Comparison of ENCODE assay signal across 15 cellular contexts in genomic region chr7:43372656-43373355, GRCh38.
DNase-seq lines count a peak whose midpoint lies in the region; ATAC-seq and TF ChIP-seq lines count a peak whose summit lies in the region.
"Had no signal": no experiment of that assay in that cellular context is flagged by ENCODE, and none has a peak within 500 bp of the region (broad histone marks: within the 10 kb centered on the region; RNA-seq: fewer than 3 reads in every experiment).

No MANE protein-coding gene starts in this region.

- no peak overlapping the region for H3K4me3 Mint-ChIP-seq in WTC11
- H3K4me3 Mint-ChIP-seq in natural killer cell treated with Interleukin-12 subunit alpha and Interleukin-12 subunit beta and Interleukin-15 and Interleukin-18, amount 100 ng/mL, for 72 hours = no peak overlapping the region

- ATAC-seq in WTC11 (peak; percentile 71), HG03039 (IDR thresholded peaks at IDR 0.05; ENCODE audit: unreplicated experiment) (no peak)
- no peak for ATAC-seq in natural killer cell treated with Interleukin-12 subunit alpha and Interleukin-12 subunit beta and Interleukin-15 and Interleukin-18, amount 100 ng/mL, for 72 hours
- ATAC-seq: PC-3 had no signal

- POLR2A ChIA-PET in WTC11 (lab: Charles Lee) = interaction anchor here (0.5 to 0.6 kb wide), 2 partner anchors 63 to 466 kb away, joined by 4 to 7 read pairs; no protein-coding TSS in a partner anchor

- H3K27me3 Mint-ChIP-seq in WTC11 (ENCODE audit: low read depth) = no peaks in the 10 kb centered on the region
- H3K27me3 Mint-ChIP-seq in natural killer cell treated with Interleukin-12 subunit alpha and Interleukin-12 subunit beta and Interleukin-15 and Interleukin-18, amount 100 ng/mL, for 72 hours = peaks cover 17 to 24% of the 10 kb centered on the region in 2 donors

- peaks cover 18% of the 10 kb centered on the region for H3K4me1 Mint-ChIP-seq in WTC11
- no peaks in the 10 kb centered on the region for H3K4me1 Mint-ChIP-seq in natural killer cell treated with Interleukin-12 subunit alpha and Interleukin-12 subunit beta and Interleukin-15 and Interleukin-18, amount 100 ng/mL, for 72 hours (ENCODE audit: low read depth in 2 of 2)

- H3K4me3 ChIP-seq in fibroblast of mammary gland (ENCODE audit: control insufficient read depth, low read depth, low read length) = no peak overlapping the region
- H3K4me3 ChIP-seq: SK-N-MC had no signal

- DNase-seq in AG08395 (ENCODE audit: low spot score) (peak; percentile 11), MV-4-11 (lab: John Stamatoyannopoulos, UW) (peak; percentile 15), WTC11 (ENCODE audit: low spot score) (no peak), fibroblast of mammary gland (ENCODE audit: low read depth) (peak; percentile 49), NCI-H82 treated with DMSO at 0.1 percent for 48 hours (lab: John Stamatoyannopoulos, UW; ENCODE audit: unreplicated experiment) (no peak), NCI-H2107 treated with DMSO at 0.1 percent for 48 hours (lab: John Stamatoyannopoulos, UW; ENCODE audit: unreplicated experiment) (no peak)
- no peak for DNase-seq in natural killer cell treated with Interleukin-12 subunit alpha and Interleukin-12 subunit beta and Interleukin-15 and Interleukin-18, amount 100 ng/mL, for 72 hours (ENCODE audit: low spot score)
- DNase-seq: C1 segment of cervical spinal cord, DMS79 treated with DMSO at 0.1 percent for 48 hours, NCI-H1436, NCI-H2029, NCI-H748 treated with DMSO at 0.1 percent for 48 hours, PC-3 had no signal

- H3K27ac Mint-ChIP-seq in WTC11 = no peak overlapping the region
- no peak overlapping the region for H3K27ac Mint-ChIP-seq in natural killer cell treated with Interleukin-12 subunit alpha and Interleukin-12 subunit beta and Interleukin-15 and Interleukin-18, amount 100 ng/mL, for 72 hours

- CTCF ChIA-PET in WTC11 (lab: Charles Lee) = interaction anchor here (0.6 to 1.0 kb wide), 5 partner anchors 12 to 1180 kb away, joined by 3 to 4 read pairs (median 3); no protein-coding TSS in a partner anchor

- H3K36me3 Mint-ChIP-seq in WTC11 = 0 out of 2 replicates have a peak, but pooled peaks cover 4% of the 10 kb centered on the region
- no peaks in the 10 kb centered on the region for H3K36me3 Mint-ChIP-seq in natural killer cell treated with Interleukin-12 subunit alpha and Interleukin-12 subunit beta and Interleukin-15 and Interleukin-18, amount 100 ng/mL, for 72 hours

- TF ChIP-seq CTCF in WTC11 (IDR thresholded peaks at IDR 0.05) = no peak
- TF ChIP-seq CTCF in fibroblast of mammary gland (conservative IDR thresholded peaks at IDR 0.05; ENCODE audit: control insufficient read depth, insufficient read depth, low read depth, low read length) = no peak

- H3K9me3 Mint-ChIP-seq in WTC11 = peaks cover 15% of the 10 kb centered on the region
- no peaks in the 10 kb centered on the region for H3K9me3 Mint-ChIP-seq in natural killer cell treated with Interleukin-12 subunit alpha and Interleukin-12 subunit beta and Interleukin-15 and Interleukin-18, amount 100 ng/mL, for 72 hours

TF ChIP-seq in WTC11, 78 proteins besides CTCF, POLR2A, EP300 and RAD21 (continues in another document):
- TF ChIP-seq ZNF425 (CRISPR knock-in tag; conservative IDR thresholded peaks at IDR 0.05) = no peak
- no peak for TF ChIP-seq TCF7 (CRISPR knock-in tag; IDR thresholded peaks at IDR 0.05; ENCODE audit: low read depth)
- no peak for TF ChIP-seq TP53 (CRISPR knock-in tag; IDR thresholded peaks at IDR 0.05)
- TF ChIP-seq ERG (CRISPR knock-in tag; IDR thresholded peaks at IDR 0.05) = no peak
- no peak for TF ChIP-seq TEAD1 (CRISPR knock-in tag; IDR thresholded peaks at IDR 0.05)
- no peak for TF ChIP-seq PRRX2 (CRISPR knock-in tag; IDR thresholded peaks at IDR 0.05)
- TF ChIP-seq CBFB (CRISPR knock-in tag; IDR thresholded peaks at IDR 0.05; ENCODE audit: low read depth) = no peak
- no peak for TF ChIP-seq E2F5 (CRISPR knock-in tag; IDR thresholded peaks at IDR 0.05)
- TF ChIP-seq ZSCAN18 (CRISPR knock-in tag; IDR thresholded peaks at IDR 0.05) = no peak
- TF ChIP-seq ZNF219 (CRISPR knock-in tag; IDR thresholded peaks at IDR 0.05; ENCODE audit: borderline replicate concordance) = no peak
- no peak for TF ChIP-seq MAX (CRISPR knock-in tag; IDR thresholded peaks at IDR 0.05)
- no peak for TF ChIP-seq IRF1 (CRISPR knock-in tag; IDR thresholded peaks at IDR 0.05)
- TF ChIP-seq NFYB (CRISPR knock-in tag; conservative IDR thresholded peaks at IDR 0.05; ENCODE audit: low read depth) = no peak
- no peak for TF ChIP-seq NFATC4 (CRISPR knock-in tag; IDR thresholded peaks at IDR 0.05)
- no peak for TF ChIP-seq ZBTB43 (CRISPR knock-in tag; IDR thresholded peaks at IDR 0.05)

Comparison
In these comparisons a context has a peak if more than half of its experiments do, and no peak if none do; other contexts are left out.
1. DNase-seq: peak in AG08395 (single experiment), MV-4-11 (single experiment) and fibroblast of mammary gland (single experiment); none in WTC11 (single experiment), NCI-H82 treated with DMSO at 0.1 percent for 48 hours (single experiment), natural killer cell treated with Interleukin-12 subunit alpha and Interleukin-12 subunit beta and Interleukin-15 and Interleukin-18, amount 100 ng/mL, for 72 hours (single experiment) and NCI-H2107 treated with DMSO at 0.1 percent for 48 hours (single experiment).